Comparison of ENCODE assay signal across 12 cellular contexts in genomic region chr9:124673063-124673462, GRCh38.
"Had no signal": no experiment of that assay in that cellular context is flagged by ENCODE, and none has a peak within 500 bp of the region (broad histone marks: within the 10 kb centered on the region; RNA-seq: fewer than 3 reads in every experiment).

No MANE protein-coding gene starts in this region.

- DNase-seq: activated B cell treated with CpG ODN at 0.5 μM for 24 hours; activated gamma-delta T cell treated with Interleukin-2 at 50 U/mL for 16 hours; activated T-cell treated with anti-CD3 and anti-CD28 coated beads, Interleukin-2, amount 50 U/mL, for 48 hours; colonic mucosa; foreskin melanocyte; heart right ventricle; midbrain; stimulated activated CD4-positive, alpha-beta T cell treated with anti-CD3 and anti-CD28 coated beads, Interleukin-4, amount 100 ng/mL, for 4 hours; T-helper 17 cell had no signal

- H3K79me2 ChIP-seq: parathyroid adenoma had no signal

- H3K9ac ChIP-seq: parathyroid adenoma had no signal

- H3K9me3 ChIP-seq: colonic mucosa, heart right ventricle had no signal

- H2AFZ ChIP-seq: parathyroid adenoma had no signal

- ATAC-seq: heart right ventricle, T-helper 17 cell had no signal

- H3K4me1 ChIP-seq: colonic mucosa, parathyroid adenoma had no signal

- H3K27ac ChIP-seq: cardiac muscle cell, colonic mucosa, heart right ventricle, parathyroid adenoma, skin epidermis had no signal

- H3K27me3 ChIP-seq: cardiac muscle cell, colonic mucosa, heart right ventricle had no signal

- H3K36me3 ChIP-seq: cardiac muscle cell, colonic mucosa, heart right ventricle had no signal

- H3K4me3 ChIP-seq: cardiac muscle cell, colonic mucosa, heart right ventricle, skin epidermis had no signal
